In the genomic region with DNA sequence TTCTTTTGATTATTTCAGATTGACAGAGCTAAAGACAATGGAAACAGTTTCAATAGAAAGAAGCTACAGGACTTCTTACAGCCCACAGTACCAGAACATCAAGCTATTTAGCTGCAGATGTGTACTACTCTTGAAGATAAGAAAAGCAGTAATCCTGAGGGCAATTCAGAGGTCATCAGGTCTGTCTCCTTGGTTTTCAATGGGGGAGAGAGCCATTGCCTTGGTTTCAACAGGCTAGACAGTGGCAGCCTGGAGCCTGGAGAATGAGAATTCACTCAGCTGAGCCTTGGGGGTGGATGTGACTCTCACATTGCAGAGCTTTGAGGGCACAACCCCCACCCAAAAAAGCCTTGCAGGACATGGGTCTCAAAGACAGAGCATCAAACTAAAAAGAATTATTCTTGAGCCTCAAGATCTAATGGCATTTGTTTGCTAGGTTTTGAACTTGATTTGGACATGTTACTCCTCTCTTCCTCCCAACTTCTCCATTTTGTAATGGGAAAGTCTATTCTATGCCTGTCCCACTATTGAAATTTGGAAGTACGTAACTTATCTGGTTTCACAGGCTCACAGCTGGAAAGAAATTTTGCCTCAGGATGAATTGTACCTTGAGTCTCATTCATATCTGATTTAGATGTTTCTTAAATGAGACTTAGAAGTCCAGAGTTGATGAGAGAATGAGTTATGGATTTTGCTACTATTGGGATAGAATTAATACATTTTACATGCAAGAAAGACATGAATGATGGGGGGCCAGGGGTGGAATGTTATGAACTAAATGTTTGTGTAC, we compare ENCODE assay signal across 13 cellular contexts. TPM values are rescaled to one million over a fixed set of nuclear protein-coding genes. Genes with fewer than 3 reads are reported as not detected.
DNase-seq lines count a peak whose midpoint lies in the region; ATAC-seq and TF ChIP-seq lines count a peak whose summit lies in the region.
"Had no signal": no experiment of that assay in that cellular context is flagged by ENCODE, and none has a peak within 500 bp of the region (broad histone marks: within the 10 kb centered on the region; RNA-seq: fewer than 3 reads in every experiment).

No MANE protein-coding gene starts in this region.

- no peak for ATAC-seq in GM21576 (IDR thresholded peaks at IDR 0.05; ENCODE audit: unreplicated experiment)

- no peak overlapping the region for H3K9ac ChIP-seq in HUES6 (ENCODE audit: low read length)

- H3K4me3 ChIP-seq in HUES6 (ENCODE audit: low read depth, low read length) (no peak overlapping the region), brain microvascular endothelial cell (ENCODE audit: low read depth, low read length) (no peak overlapping the region), suprapubic skin (no peak overlapping the region)

- H3K27me3 ChIP-seq in HUES6 (ENCODE audit: control insufficient read depth, insufficient read depth, low read length) (no peaks in the 10 kb centered on the region), brain microvascular endothelial cell (replicated peaks) (no peaks in the 10 kb centered on the region), suprapubic skin (no peaks in the 10 kb centered on the region)

- in situ Hi-C loops in brain microvascular endothelial cell (cut with HindIII; ENCODE audit: low pct_ligation_motif_present, low sequenced_read_pairs) = no loop called here

- peak overlapping the region; percentile 81 for H3K27ac ChIP-seq in HUES6 (ENCODE audit: low read depth, low read length)
- peak overlapping the region; percentile 85 for H3K27ac ChIP-seq in brain microvascular endothelial cell
- H3K27ac ChIP-seq in suprapubic skin = peak overlapping the region; percentile 52

- TF ChIP-seq EP300 in suprapubic skin (IDR thresholded peaks at IDR 0.05) = no peak

- H3K9me3 ChIP-seq in HUES6 (ENCODE audit: control insufficient read depth, insufficient read depth, low read depth, low read length) (no peaks in the 10 kb centered on the region), suprapubic skin (no peaks in the 10 kb centered on the region)

- TF ChIP-seq POLR2A in suprapubic skin (IDR thresholded peaks at IDR 0.05) = no peak

- 71% methylated on average over 1 of the region's 1 CpG for WGBS in suprapubic skin

- DNase-seq in brain microvascular endothelial cell (no peak), kidney tubule cell (ENCODE audit: low spot score) (peak; percentile 53), suprapubic skin (ENCODE audit: low spot score in 2 of 2) (no peak), NCI-H1694 (lab: John Stamatoyannopoulos, UW) (no peak)
- no peak for DNase-seq in activated CD4-positive, CD25-positive, alpha-beta regulatory T cell (lab: John Stamatoyannopoulos, UW)
- DNase-seq: activated naive CD4-positive, alpha-beta T cell treated with anti-CD3 and anti-CD28 coated beads, Interleukin-2, amount 10 ng/mL, durations not matched to agents 7 days and 5 days; CD8-positive, alpha-beta memory T cell; KG1; NCI-H1694 treated with DMSO at 0.1 percent for 48 hours; retina had no signal

- peaks cover 53% of the 10 kb centered on the region for H3K4me1 ChIP-seq in HUES6 (ENCODE audit: control insufficient read depth, insufficient read depth, low read length)
- peaks cover 31% of the 10 kb centered on the region for H3K4me1 ChIP-seq in suprapubic skin

- no peak for TF ChIP-seq CTCF in brain microvascular endothelial cell (IDR thresholded peaks at IDR 0.05; ENCODE audit: low read depth, low read length, missing control alignments)
- no peak for TF ChIP-seq CTCF in suprapubic skin (IDR thresholded peaks at IDR 0.05)

- H3K36me3 ChIP-seq in HUES6 (ENCODE audit: control insufficient read depth, insufficient read depth, low read length) = no peaks in the 10 kb centered on the region
- H3K36me3 ChIP-seq in brain microvascular endothelial cell (replicated peaks) = no peaks in the 10 kb centered on the region
- no peaks in the 10 kb centered on the region for H3K36me3 ChIP-seq in suprapubic skin

RNA-seq across cellular contexts. Expression of a gene that starts 36.9 kb away (rescaled TPM):
- 10 to 100 TPM; 16.6 to 42.0 (median 23.9) TPM for total RNA-seq in suprapubic skin

RNA-seq across cellular contexts. Expression of a gene that starts 38.2 kb away (rescaled TPM):
- not detected for total RNA-seq in suprapubic skin
- total RNA-seq: activated CD8-positive, alpha-beta memory T cell treated with anti-CD3 and anti-CD28 coated beads for 36 hours; CD8-positive, alpha-beta memory T cell had no signal
